10 cellular contexts compared by ENCODE assay signal in genomic region chr4:15665738-15666365, GRCh38. TPM values are rescaled to one million over a fixed set of nuclear protein-coding genes. Genes with fewer than 3 reads are reported as not detected.
DNase-seq lines count a peak whose midpoint lies in the region; TF ChIP-seq lines count a peak whose summit lies in the region.
"Had no signal": no experiment of that assay in that cellular context is flagged by ENCODE, and none has a peak within 500 bp of the region (broad histone marks: within the 10 kb centered on the region; RNA-seq: fewer than 3 reads in every experiment).

No MANE protein-coding gene starts in this region.

- H3K9me3 Mint-ChIP-seq in HFFc6, result no peaks in the 10 kb centered on the region

- H3K27ac ChIP-seq in Peyer's patch (peak overlapping the region in 3 of 4 donors; percentile 8 to 40 (median 16)), esophagus squamous epithelium (peak overlapping the region; percentile 63 to 73 (median 68)), trophoblast cell (ENCODE audit: low read depth, low read length) (no peak overlapping the region)

- H3K79me1 ChIP-seq in trophoblast cell (ENCODE audit: low read length), result no peaks in the 10 kb centered on the region

- H3K79me2 ChIP-seq in trophoblast cell (ENCODE audit: control insufficient read depth, insufficient read depth, low read length, poor library complexity), result no peaks in the 10 kb centered on the region

- intact Hi-C loops in esophagus squamous epithelium (cut with DNase I), result no loop called here

- no peak overlapping the region for H2AFZ ChIP-seq in trophoblast cell (ENCODE audit: insufficient read depth, low read length, poor library complexity)

- no peaks in the 10 kb centered on the region; the same call in 1 of the 2 replicates for H3K27me3 Mint-ChIP-seq in HFFc6 (ENCODE audit: insufficient read depth)

- no peak overlapping the region; the same call in 1 of the 2 replicates for H3K4me3 Mint-ChIP-seq in HFFc6

- no peak overlapping the region for H3K14ac ChIP-seq in trophoblast cell (ENCODE audit: low read length)

- no peak overlapping the region for H2AK5ac ChIP-seq in trophoblast cell (ENCODE audit: low read length)

- peaks cover 18% of the 10 kb centered on the region for H3K4me1 Mint-ChIP-seq in HFFc6 (ENCODE audit: low read depth)

- H3K4ac ChIP-seq in trophoblast cell (ENCODE audit: low read depth, low read length), result no peak overlapping the region

- 45 to 51% methylated on average over 3 of the region's 3 CpGs for WGBS in esophagus squamous epithelium, 2 donors
- no CpG with 5 or more reads among the region's 3 CpGs for WGBS in trophoblast cell (ENCODE audit: extremely low coverage, insufficient coverage, insufficient read length)

- H2BK5ac ChIP-seq in trophoblast cell (ENCODE audit: low read depth, low read length, poor library complexity), result peak overlapping the region; percentile 32

- no peak overlapping the region for H3K4me2 ChIP-seq in trophoblast cell (ENCODE audit: low read length)

- no peak for DNase-seq in HFFc6
- peak in 1 of 3 donors; percentile 59 for DNase-seq in Peyer's patch
- no peak for DNase-seq in esophagus squamous epithelium (lab: John Stamatoyannopoulos, UW)
- DNase-seq in trophoblast cell, result peak; percentile 84 to 94
- DNase-seq in activated gamma-delta T cell (lab: John Stamatoyannopoulos, UW), result no peak
- DNase-seq in effector CD4-positive, alpha-beta T cell, result no peak
- no peak for DNase-seq in GM19240 (ENCODE audit: insufficient read length, low spot score)
- no peak for DNase-seq in stimulated activated CD4-positive, alpha-beta T cell treated with anti-CD3 and anti-CD28 coated beads, Interleukin-4, amount 100 ng/mL, for 4 hours
- DNase-seq: activated CD4-positive, alpha-beta T cell treated with anti-CD3 and anti-CD28 coated beads for 4 hours; stimulated activated naive CD4-positive, alpha-beta T cell had no signal

- no peaks in the 10 kb centered on the region for H3K4me1 ChIP-seq in Peyer's patch
- peaks cover 0 to 32% (median 10%) of the 10 kb centered on the region in 3 donors for H3K4me1 ChIP-seq in esophagus squamous epithelium
- peaks cover 0 to 4% of the 10 kb centered on the region in 2 experiments for H3K4me1 ChIP-seq in trophoblast cell (ENCODE audit: control insufficient read depth in 1 of 2, insufficient read depth in 2 of 2, low read length in 2 of 2)

- no peak for TF ChIP-seq POLR2A in Peyer's patch (IDR thresholded peaks at IDR 0.05)
- TF ChIP-seq POLR2A in esophagus squamous epithelium (IDR thresholded peaks at IDR 0.05), result no peak

- no peak overlapping the region for H2BK120ac ChIP-seq in trophoblast cell (ENCODE audit: insufficient read depth, low read length, poor library complexity)

- no peaks in the 10 kb centered on the region for H3K27me3 ChIP-seq in Peyer's patch
- H3K27me3 ChIP-seq in esophagus squamous epithelium, result no peaks in the 10 kb centered on the region
- H3K27me3 ChIP-seq in trophoblast cell (ENCODE audit: insufficient read depth, low read length), result no peaks in the 10 kb centered on the region

- peak overlapping the region; percentile 58 for H3K27ac Mint-ChIP-seq in HFFc6

- peaks cover 35% of the 10 kb centered on the region for H3K36me3 Mint-ChIP-seq in HFFc6 (ENCODE audit: low read depth)

- H4K8ac ChIP-seq in trophoblast cell (ENCODE audit: low read depth, low read length), result no peak overlapping the region

- TF ChIP-seq CTCF in HFFc6 (IDR thresholded peaks at IDR 0.05) (no peak), Peyer's patch (IDR thresholded peaks at IDR 0.05) (no peak), esophagus squamous epithelium (IDR thresholded peaks at IDR 0.05) (no peak)

- H3K9me3 ChIP-seq in Peyer's patch (no peaks in the 10 kb centered on the region), esophagus squamous epithelium (no peaks in the 10 kb centered on the region), trophoblast cell (ENCODE audit: insufficient read depth, low read depth, low read length) (no peaks in the 10 kb centered on the region)

- H3K23ac ChIP-seq in trophoblast cell (ENCODE audit: low read length), result no peak overlapping the region

- no peak overlapping the region for H4K91ac ChIP-seq in trophoblast cell (ENCODE audit: low read depth, low read length)

- no peak overlapping the region for H2BK12ac ChIP-seq in trophoblast cell (ENCODE audit: low read length)

- H3K9ac ChIP-seq in trophoblast cell (ENCODE audit: low read length), result no peak overlapping the region

- no peak overlapping the region for H3K4me3 ChIP-seq in Peyer's patch
- no peak overlapping the region for H3K4me3 ChIP-seq in esophagus squamous epithelium
- H3K4me3 ChIP-seq in trophoblast cell (ENCODE audit: low read depth, low read length), result no peak overlapping the region

- peak overlapping the region; percentile 26 for H3K18ac ChIP-seq in trophoblast cell (ENCODE audit: low read length)

- no peaks in the 10 kb centered on the region for H3K36me3 ChIP-seq in Peyer's patch
- H3K36me3 ChIP-seq in esophagus squamous epithelium, result no peaks in the 10 kb centered on the region
- H3K36me3 ChIP-seq in trophoblast cell (ENCODE audit: control insufficient read depth in 1 of 2, insufficient read depth in 2 of 2, low read length in 2 of 2), result peaks cover 6% of the 10 kb centered on the region in 2 experiments

- H4K12ac ChIP-seq in trophoblast cell (ENCODE audit: low read depth, low read length), result no peak overlapping the region

RNA-seq across cellular contexts. Expression of gene FBXL5, which starts 10.7 kb away (rescaled TPM):
- 10 to 100 TPM; 35.8 to 40.5 (median 37.2) TPM for total RNA-seq in HFFc6 (2021; fragmentation: NEBNext Ultra II Directional; extraction: Animal tissue kit (Norgen Biotek cat#: 25700))
- total RNA-seq in Peyer's patch (100 to 1,000 TPM in 2 of 4 donors, 10 to 100 TPM in 2; 58.7 to 104 (median 99.4) TPM), esophagus squamous epithelium (100 to 1,000 TPM in 1 of 4 donors, 10 to 100 TPM in 3; 39.2 to 119 (median 72.3) TPM)
- 32.4 and 32.8 TPM in 2 replicates for polyA plus RNA-seq in trophoblast cell (2013)

RNA-seq across cellular contexts. Expression of gene FAM200B, which starts 15.8 kb away (rescaled TPM):
- 10 to 100 TPM; 26.0 to 36.2 (median 34.3) TPM for total RNA-seq in HFFc6 (2021; fragmentation: NEBNext Ultra II Directional; extraction: Animal tissue kit (Norgen Biotek cat#: 25700))
- 10 to 100 TPM; 15.1 to 59.4 (median 33.9) TPM for total RNA-seq in Peyer's patch
- 10 to 100 TPM; 17.1 to 39.6 (median 31.4) TPM for total RNA-seq in esophagus squamous epithelium
- 60.1 and 63.5 TPM in 2 replicates for polyA plus RNA-seq in trophoblast cell (2013)

RNA-seq across cellular contexts. Expression of gene BST1, which starts 37.0 kb away (rescaled TPM):
- 1 to 10 TPM; 2.4 to 4.2 (median 2.8) TPM for total RNA-seq in HFFc6 (2021; fragmentation: NEBNext Ultra II Directional; extraction: Animal tissue kit (Norgen Biotek cat#: 25700))
- total RNA-seq in Peyer's patch, result 10 to 100 TPM in 3 of 4 donors, 1 to 10 TPM in 1; 7.4 to 62.5 (median 40.2) TPM
- total RNA-seq in esophagus squamous epithelium, result 1 to 10 TPM in 3 of 4 donors, under 1 TPM in 1; 0.97 to 7.4 (median 3.6) TPM
- polyA plus RNA-seq in trophoblast cell (2013), result 0.24 and 0.40 TPM in 2 replicates

Comparison
In these comparisons a context has a peak if more than half of its experiments do, and no peak if none do; other contexts are left out.
1. DNase-seq: peak in trophoblast cell (2 of 2); none in HFFc6 (single experiment), esophagus squamous epithelium (single experiment), activated gamma-delta T cell (single experiment), effector CD4-positive, alpha-beta T cell (single experiment), GM19240 (single experiment) and stimulated activated CD4-positive, alpha-beta T cell treated with anti-CD3 and anti-CD28 coated beads, Interleukin-4, amount 100 ng/mL, for 4 hours (0 of 2).